In genomic region chr11:89333704-89334103, GRCh38 we compare ENCODE assay signal across 7 cellular contexts.
DNase-seq lines count a peak whose midpoint lies in the region; TF ChIP-seq lines count a peak whose summit lies in the region.
"Not testable (repeated sequence)": the region's sequence is repeated elsewhere in the genome, so short reads cannot be mapped to it uniquely, and the experiment has no call there.

No MANE protein-coding gene starts in this region.

- TF ChIP-seq CTCF in OCI-LY3 (IDR thresholded peaks at IDR 0.05; ENCODE audit: low read depth, low read length) (peak; percentile 45), brain microvascular endothelial cell (IDR thresholded peaks at IDR 0.05; ENCODE audit: low read depth, low read length, missing control alignments) (peak; percentile 29), parathyroid adenoma (IDR thresholded peaks at IDR 0.05) (peak; percentile 30)

- not testable (repeated sequence) for TF ChIP-seq EP300 in Ishikawa (IDR thresholded peaks at IDR 0.05; ENCODE audit: borderline replicate concordance)

- H3K27ac ChIP-seq in OCI-LY3 (ENCODE audit: low read length); brain microvascular endothelial cell; parathyroid adenoma: not testable (repeated sequence)

- peak; percentile 59 for TF ChIP-seq RAD21 in Ishikawa (IDR thresholded peaks at IDR 0.05; ENCODE audit: low read depth)

- H3K4me2 ChIP-seq in OCI-LY3 (ENCODE audit: low read length); parathyroid adenoma (ENCODE audit: low read length): not testable (repeated sequence)

- in situ Hi-C loops in brain microvascular endothelial cell (cut with HindIII; ENCODE audit: low pct_ligation_motif_present, low sequenced_read_pairs) = not testable (repeated sequence)

- not testable (repeated sequence) for H3K4me1 ChIP-seq in OCI-LY3 (ENCODE audit: low read length); parathyroid adenoma

- not testable (repeated sequence) for H2AFZ ChIP-seq in OCI-LY3 (ENCODE audit: low read depth, low read length); parathyroid adenoma

- H3K27me3 ChIP-seq in OCI-LY3 (ENCODE audit: low read depth, low read length); brain microvascular endothelial cell (replicated peaks); parathyroid adenoma (ENCODE audit: control insufficient read depth, insufficient read depth, low read length): not testable (repeated sequence)

- not testable (repeated sequence) for H3K4me3 ChIP-seq in OCI-LY3 (ENCODE audit: low read length); brain microvascular endothelial cell (ENCODE audit: low read depth, low read length); parathyroid adenoma (ENCODE audit: low read depth, low read length)

- not testable (repeated sequence) for H3K36me3 ChIP-seq in OCI-LY3 (replicated peaks; ENCODE audit: low read depth, low read length); brain microvascular endothelial cell (replicated peaks); parathyroid adenoma (ENCODE audit: control insufficient read depth, insufficient read depth, low read length)

- peak; percentile 44 for DNase-seq in EH (ENCODE audit: low read depth)
- peak; percentile 38 for DNase-seq in brain microvascular endothelial cell
- peak; percentile 42 for DNase-seq in fibroblast of peridontal ligament (ENCODE audit: extremely low read depth)
- peak; percentile 46 for DNase-seq in kidney tubule cell (ENCODE audit: low spot score)

- H3K79me2 ChIP-seq in OCI-LY3 (ENCODE audit: low read length); parathyroid adenoma: not testable (repeated sequence)

- not testable (repeated sequence) for H3K9me3 ChIP-seq in OCI-LY3 (ENCODE audit: insufficient read depth, low read length); parathyroid adenoma (ENCODE audit: control insufficient read depth, low read length)

- not testable (repeated sequence) for H4K20me1 ChIP-seq in OCI-LY3 (ENCODE audit: insufficient read depth, low read length)

- H3K9ac ChIP-seq in OCI-LY3 (ENCODE audit: low read length); parathyroid adenoma: not testable (repeated sequence)
